ENCODE assay signal across 8 cellular contexts in the genomic region with DNA sequence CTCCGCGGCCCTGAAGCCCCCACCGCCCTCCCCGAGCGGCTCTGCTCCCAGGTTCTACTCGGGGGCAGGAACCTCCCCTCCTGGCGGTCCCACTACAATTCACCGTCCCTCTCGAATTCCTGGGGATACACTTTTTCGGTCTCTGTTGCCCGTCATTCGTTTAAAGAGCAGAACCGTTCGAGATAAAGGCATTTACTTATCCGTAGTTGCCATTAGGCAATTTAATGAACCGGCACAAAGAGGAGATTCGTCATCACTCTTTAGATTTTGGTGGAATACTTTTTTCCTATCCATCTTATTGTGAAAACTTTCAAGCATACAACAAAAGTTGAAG. TPM values are rescaled to one million over a fixed set of nuclear protein-coding genes. Genes with fewer than 3 reads are reported as not detected.
DNase-seq lines count a peak whose midpoint lies in the region; ATAC-seq and TF ChIP-seq lines count a peak whose summit lies in the region.

No MANE protein-coding gene starts in this region.

- H3K4me1 ChIP-seq in Panc1 (ENCODE audit: control insufficient read depth, insufficient read depth, low read length) (no peaks in the 10 kb centered on the region), fibroblast of lung (ENCODE audit: control insufficient read depth, extremely low read depth, insufficient read depth, low read length) (no peaks in the 10 kb centered on the region), sigmoid colon (peaks cover 0 to 27% (median 23%) of the 10 kb centered on the region in 4 donors)

- TF ChIP-seq POLR2A in sigmoid colon (IDR thresholded peaks at IDR 0.05): no peak

- no peak overlapping the region for H2AFZ ChIP-seq in fibroblast of lung (ENCODE audit: low read length)

- intact Hi-C loops in Panc1 (cut with micrococcal nuclease; ENCODE audit: unreplicated experiment) (loop anchor here (5.0 to 10.0 kb wide), 4 partner anchors 91 to 528 kb away; no protein-coding TSS in a partner anchor), sigmoid colon (cut with DNase I) (loop anchor here (5.0 kb wide), 1 partner anchor 518 kb away; no protein-coding TSS in a partner anchor)

- TF ChIP-seq EP300 in sigmoid colon (IDR thresholded peaks at IDR 0.05): no peak

- ATAC-seq in Panc1 (no peak), HG03280 (IDR thresholded peaks at IDR 0.05; ENCODE audit: unreplicated experiment) (no peak)

- POLR2A ChIA-PET in Panc1 (lab: Charles Lee): interaction anchor here (0.7 kb wide), 1 partner anchor 306 kb away, joined by 3 read pairs; no protein-coding TSS in a partner anchor

- DNase-seq in DMS79 treated with DMSO at 0.1 percent for 48 hours (lab: John Stamatoyannopoulos, UW) (peak; percentile 52), DMS79 (lab: John Stamatoyannopoulos, UW) (no peak), Panc1 (ENCODE audit: low read depth, low spot score) (no peak), fibroblast of lung (ENCODE audit: low read depth in 2 of 2) (peak; percentile 10 to 19), sigmoid colon (no peak), NCI-H446 treated with DMSO at 0.1 percent for 48 hours (lab: John Stamatoyannopoulos, UW) (no peak), cerebellar cortex (ENCODE audit: low spot score) (no peak)

- H3K9me3 ChIP-seq in Panc1 (ENCODE audit: control insufficient read depth, insufficient read depth, low read depth, low read length) (no peaks in the 10 kb centered on the region), fibroblast of lung (ENCODE audit: control insufficient read depth, insufficient read depth, low read depth, low read length) (no peaks in the 10 kb centered on the region), sigmoid colon (no peaks in the 10 kb centered on the region)

- TF ChIP-seq CTCF in Panc1 (IDR thresholded peaks at IDR 0.05): no peak
- no peak for TF ChIP-seq CTCF in fibroblast of lung (conservative IDR thresholded peaks at IDR 0.05 in 1 of 2, IDR thresholded peaks at IDR 0.05 in 1 of 2; ENCODE audit: low read depth in 1 of 2, low read length in 2 of 2)
- no peak for TF ChIP-seq CTCF in sigmoid colon (IDR thresholded peaks at IDR 0.05)

- no peaks in the 10 kb centered on the region for H3K79me2 ChIP-seq in fibroblast of lung (ENCODE audit: control insufficient read depth, insufficient read depth, low read length)

- 1 to 2% methylated on average over 17 of the region's 17 CpGs for WGBS in sigmoid colon, 2 donors

- in situ Hi-C loops in Panc1 (cut with HindIII; ENCODE audit: low pct_unique_long_range_greater_than_20kb, low sequenced_read_pairs): no loop called here

- BruUV-seq in Panc1 (replicated peaks; lab: Mats Ljungman, UMichigan): no TSS peak

- no peaks in the 10 kb centered on the region; the same call in 1 of the 2 replicates for H3K36me3 ChIP-seq in Panc1 (ENCODE audit: control insufficient read depth, insufficient read depth, low read length)
- no peaks in the 10 kb centered on the region for H3K36me3 ChIP-seq in fibroblast of lung (ENCODE audit: control insufficient read depth, insufficient read depth, low read length)
- H3K36me3 ChIP-seq in sigmoid colon: no peaks in the 10 kb centered on the region

- no peaks in the 10 kb centered on the region for H4K20me1 ChIP-seq in fibroblast of lung (ENCODE audit: control insufficient read depth, extremely low read depth, insufficient read depth, low read length)

- peaks cover 32% of the 10 kb centered on the region for H3K27me3 ChIP-seq in Panc1 (ENCODE audit: control insufficient read depth, insufficient read depth, low read length)
- peaks cover 48% of the 10 kb centered on the region for H3K27me3 ChIP-seq in fibroblast of lung (ENCODE audit: control insufficient read depth, insufficient read depth, low read length)
- peaks cover 24 to 73% (median 28%) of the 10 kb centered on the region in 3 donors for H3K27me3 ChIP-seq in sigmoid colon

- CTCF ChIA-PET in Panc1 (lab: Charles Lee): interaction anchor here (0.6 kb wide), 1 partner anchor 225 kb away, joined by 7 read pairs; no protein-coding TSS in a partner anchor

- H3K27ac ChIP-seq in Panc1 (ENCODE audit: low read length): no peak overlapping the region
- no peak overlapping the region for H3K27ac ChIP-seq in fibroblast of lung (ENCODE audit: insufficient read depth, low read length)
- no peak overlapping the region for H3K27ac ChIP-seq in sigmoid colon

- peak overlapping the region; percentile 54 to 55 for H3K4me3 ChIP-seq in Panc1 (ENCODE audit: low read depth in 2 of 2, low read length in 2 of 2)
- H3K4me3 ChIP-seq in fibroblast of lung (replicated peaks in 1 of 4; ENCODE audit: control extremely low read depth in 1 of 4, insufficient read depth in 1 of 4, low read depth in 3 of 4, low read length in 4 of 4): peak overlapping the region in 1 of 4 experiments; percentile 53
- peak overlapping the region in 3 of 4 donors; percentile 44 to 61 (median 52) for H3K4me3 ChIP-seq in sigmoid colon

- H3K9ac ChIP-seq in fibroblast of lung (ENCODE audit: insufficient read depth, low read length): no peak overlapping the region

- H3K4me2 ChIP-seq in fibroblast of lung (ENCODE audit: extremely low read depth, insufficient read depth, low read length): no peak overlapping the region

RNA-seq across cellular contexts. Expression of a gene that starts 1.1 kb away (rescaled TPM):
- total RNA-seq in Panc1 (2021; ENCODE audit: unreplicated experiment): 57.4 TPM
- 242 TPM for polyA plus RNA-seq in Panc1 (2012; ENCODE audit: insufficient read length)
- total RNA-seq in fibroblast of lung: 0.17 and 0.26 TPM in 2 replicates
- 0.19 and 0.69 TPM in 2 replicates for polyA plus RNA-seq in fibroblast of lung
- polyA plus RNA-seq in fibroblast of lung (2012): 0.08 and 0.52 TPM in 2 replicates
- polyA minus RNA-seq in fibroblast of lung (ENCODE audit: low replicate concordance): 1.1 TPM in 1 of 2 replicates, not detected in the other
- 10 to 100 TPM in 1 of 4 donors, 1 to 10 TPM in 3; 1.2 to 13.2 (median 3.9) TPM for total RNA-seq in sigmoid colon
- 1,000 to 10,000 TPM in 1 of 3 donors, 100 to 1,000 TPM in 2; 850 to 1,379 (median 865) TPM for polyA plus RNA-seq in sigmoid colon

RNA-seq across cellular contexts. Expression of a gene that starts 52.3 kb away (rescaled TPM):
- total RNA-seq in Panc1 (2021; ENCODE audit: unreplicated experiment): 12.7 TPM
- polyA plus RNA-seq in Panc1 (2012; ENCODE audit: insufficient read length): 7.4 TPM
- 15.4 and 16.4 TPM in 2 replicates for total RNA-seq in fibroblast of lung
- 16.5 and 16.8 TPM in 2 replicates for polyA plus RNA-seq in fibroblast of lung
- polyA plus RNA-seq in fibroblast of lung (2012): 21.5 and 22.9 TPM in 2 replicates
- 1.0 and 3.1 TPM in 2 replicates for polyA minus RNA-seq in fibroblast of lung (ENCODE audit: low replicate concordance)
- total RNA-seq in sigmoid colon: 10 to 100 TPM; 11.1 to 22.7 (median 17.3) TPM
- polyA plus RNA-seq in sigmoid colon: 10 to 100 TPM; 35.5 to 52.0 (median 37.8) TPM

Comparison
In these comparisons a context has a peak if more than half of its experiments do, and no peak if none do; other contexts are left out.
1. DNase-seq: peak in DMS79 treated with DMSO at 0.1 percent for 48 hours (single experiment) and fibroblast of lung (2 of 2); none in DMS79 (single experiment), Panc1 (single experiment), sigmoid colon (single experiment), NCI-H446 treated with DMSO at 0.1 percent for 48 hours (single experiment) and cerebellar cortex (single experiment).